11 cellular contexts compared by ENCODE assay signal in genomic region chr7:50308301-50309129, GRCh38. TPM values are rescaled to one million over a fixed set of nuclear protein-coding genes. Genes with fewer than 3 reads are reported as not detected.
DNase-seq lines count a peak whose midpoint lies in the region; ATAC-seq and TF ChIP-seq lines count a peak whose summit lies in the region.
"Had no signal": no experiment of that assay in that cellular context is flagged by ENCODE, and none has a peak within 500 bp of the region (broad histone marks: within the 10 kb centered on the region; RNA-seq: fewer than 3 reads in every experiment).

No MANE protein-coding gene starts in this region.

- peak overlapping the region; percentile 100 for H3K4me3 Mint-ChIP-seq in CD4-positive, alpha-beta T cell
- H3K4me3 Mint-ChIP-seq in T-helper 1 cell treated with Interleukin-12 subunit alpha and Interleukin-12 subunit beta and Interleukin-4 antibody, amounts not matched to agents 30 μg/mL and 1 μg/mL, for 36 hours, result peak overlapping the region; percentile 99
- no peak overlapping the region for H3K4me3 Mint-ChIP-seq in nephron progenitor cell

- TF ChIP-seq CTCF in CD4-positive, alpha-beta T cell (IDR thresholded peaks at IDR 0.05), result no peak
- TF ChIP-seq CTCF in right lobe of liver (IDR thresholded peaks at IDR 0.05) (no peak), nephron progenitor cell (IDR thresholded peaks at IDR 0.05) (no peak)

- peak in 2 of 10 experiments; percentile 41 to 52 for DNase-seq in CD4-positive, alpha-beta T cell
- no peak for DNase-seq in right lobe of liver
- no peak for DNase-seq in nucleus accumbens (lab: John Stamatoyannopoulos, UW)
- no peak for DNase-seq in NCI-H524 treated with DMSO at 0.1 percent for 48 hours (lab: John Stamatoyannopoulos, UW)
- DNase-seq in nephron progenitor cell, result no peak
- DNase-seq: foreskin keratinocyte, GOT3 had no signal

- WGBS in right lobe of liver (ENCODE audit: insufficient coverage, low coverage, low lambda C conversion rate, missing lambda C conversion rate), result 23% methylated on average over 5 of the region's 14 CpGs

- POLR2A ChIA-PET in CD4-positive, alpha-beta T cell (lab: Charles Lee), result interaction anchor here (0.7 to 32.3 kb wide), 12 partner anchors 12 to 240 kb away, joined by 3 to 2111 read pairs (median 9); no protein-coding TSS in a partner anchor

- no peaks in the 10 kb centered on the region for H3K9me3 ChIP-seq in CD4-positive, alpha-beta T cell (ENCODE audit: control insufficient read depth, low read length)
- no peaks in the 10 kb centered on the region for H3K9me3 ChIP-seq in right lobe of liver

- H3K27ac Mint-ChIP-seq in CD4-positive, alpha-beta T cell, result no peak overlapping the region
- peak overlapping the region; percentile 95 for H3K27ac Mint-ChIP-seq in T-helper 1 cell treated with Interleukin-12 subunit alpha and Interleukin-12 subunit beta and Interleukin-4 antibody, amounts not matched to agents 30 μg/mL and 1 μg/mL, for 36 hours
- no peak overlapping the region for H3K27ac Mint-ChIP-seq in nephron progenitor cell

- ATAC-seq in CD4-positive, alpha-beta T cell (ENCODE audit: poor library complexity), result no peak
- peak; percentile 25 for ATAC-seq in GM21528 (IDR thresholded peaks at IDR 0.05; ENCODE audit: low FRiP score, unreplicated experiment)
- ATAC-seq in right lobe of liver, result no peak
- no peak for ATAC-seq in GM19455 (IDR thresholded peaks at IDR 0.05; ENCODE audit: unreplicated experiment)
- ATAC-seq: foreskin keratinocyte, SK-N-SH treated with all-trans-retinoic acid at 6 μM for 48 hours had no signal

- CTCF ChIA-PET in CD4-positive, alpha-beta T cell (lab: Charles Lee), result interaction anchor here (1.2 to 8.4 kb wide), 9 partner anchors 10 to 103 kb away, joined by 3 to 70 read pairs (median 11); no protein-coding TSS in a partner anchor

- intact Hi-C loops in CD4-positive, alpha-beta T cell (cut with DNase I, micrococcal nuclease), result no loop called here
- intact Hi-C loops in right lobe of liver (cut with DNase I), result no loop called here

- TF ChIP-seq POLR2A in right lobe of liver (IDR thresholded peaks at IDR 0.05), result no peak

- H3K4me1 Mint-ChIP-seq in CD4-positive, alpha-beta T cell (ENCODE audit: low read depth), result peaks cover 63% of the 10 kb centered on the region
- peaks cover 27% of the 10 kb centered on the region for H3K4me1 Mint-ChIP-seq in T-helper 1 cell treated with Interleukin-12 subunit alpha and Interleukin-12 subunit beta and Interleukin-4 antibody, amounts not matched to agents 30 μg/mL and 1 μg/mL, for 36 hours (ENCODE audit: low read depth)
- peaks cover 27% of the 10 kb centered on the region for H3K4me1 Mint-ChIP-seq in nephron progenitor cell

- no peak overlapping the region for H3K4me3 ChIP-seq in right lobe of liver

- peaks cover 81% of the 10 kb centered on the region for H3K36me3 Mint-ChIP-seq in CD4-positive, alpha-beta T cell (ENCODE audit: low read depth)
- peaks cover 77% of the 10 kb centered on the region for H3K36me3 Mint-ChIP-seq in T-helper 1 cell treated with Interleukin-12 subunit alpha and Interleukin-12 subunit beta and Interleukin-4 antibody, amounts not matched to agents 30 μg/mL and 1 μg/mL, for 36 hours (ENCODE audit: low read depth)
- H3K36me3 Mint-ChIP-seq in nephron progenitor cell (ENCODE audit: low read depth), result no peaks in the 10 kb centered on the region

- H3K4me1 ChIP-seq in right lobe of liver, result no peaks in the 10 kb centered on the region
- H3K4me1 ChIP-seq: foreskin keratinocyte had no signal

- no peaks in the 10 kb centered on the region for H3K27me3 ChIP-seq in CD4-positive, alpha-beta T cell (ENCODE audit: control insufficient read depth, insufficient read depth, low read length)
- H3K27me3 ChIP-seq in right lobe of liver, result no peaks in the 10 kb centered on the region

- no peaks in the 10 kb centered on the region for H3K27me3 Mint-ChIP-seq in CD4-positive, alpha-beta T cell
- H3K27me3 Mint-ChIP-seq in T-helper 1 cell treated with Interleukin-12 subunit alpha and Interleukin-12 subunit beta and Interleukin-4 antibody, amounts not matched to agents 30 μg/mL and 1 μg/mL, for 36 hours (ENCODE audit: low read depth), result no peaks in the 10 kb centered on the region
- peaks cover 74% of the 10 kb centered on the region for H3K27me3 Mint-ChIP-seq in nephron progenitor cell (ENCODE audit: low read depth, poor library complexity)

- H3K9me3 Mint-ChIP-seq in CD4-positive, alpha-beta T cell, result no peaks in the 10 kb centered on the region
- no peaks in the 10 kb centered on the region for H3K9me3 Mint-ChIP-seq in T-helper 1 cell treated with Interleukin-12 subunit alpha and Interleukin-12 subunit beta and Interleukin-4 antibody, amounts not matched to agents 30 μg/mL and 1 μg/mL, for 36 hours
- H3K9me3 Mint-ChIP-seq in nephron progenitor cell, result no peaks in the 10 kb centered on the region

- H3K27ac ChIP-seq in CD4-positive, alpha-beta T cell (ENCODE audit: low read depth, low read length), result peak overlapping the region; percentile 93
- H3K27ac ChIP-seq in right lobe of liver, result peak overlapping the region in 2 of 3 donors; percentile 16 to 40
- H3K27ac ChIP-seq: foreskin keratinocyte had no signal

- H3K36me3 ChIP-seq in right lobe of liver, result no peaks in the 10 kb centered on the region

RNA-seq across cellular contexts. Expression of gene IKZF1, which starts 4.0 kb away (rescaled TPM):
- 100 to 1,000 TPM; 297 to 300 TPM for total RNA-seq in CD4-positive, alpha-beta T cell
- 1 to 10 TPM; 3.1 to 9.6 (median 5.2) TPM for total RNA-seq in right lobe of liver
- total RNA-seq: foreskin keratinocyte had no signal

Comparison
In these comparisons a context has a peak if more than half of its experiments do, and no peak if none do; other contexts are left out.
1. RNA of gene IKZF1, which starts 4.0 kb away (total RNA-seq): 297 to 300 TPM in CD4-positive, alpha-beta T cell; 3.1 to 9.6 TPM in right lobe of liver; every median in the first group is over 10 times any median in the second.